ENCODE assay signal across 1 cellular context in the genomic region with DNA sequence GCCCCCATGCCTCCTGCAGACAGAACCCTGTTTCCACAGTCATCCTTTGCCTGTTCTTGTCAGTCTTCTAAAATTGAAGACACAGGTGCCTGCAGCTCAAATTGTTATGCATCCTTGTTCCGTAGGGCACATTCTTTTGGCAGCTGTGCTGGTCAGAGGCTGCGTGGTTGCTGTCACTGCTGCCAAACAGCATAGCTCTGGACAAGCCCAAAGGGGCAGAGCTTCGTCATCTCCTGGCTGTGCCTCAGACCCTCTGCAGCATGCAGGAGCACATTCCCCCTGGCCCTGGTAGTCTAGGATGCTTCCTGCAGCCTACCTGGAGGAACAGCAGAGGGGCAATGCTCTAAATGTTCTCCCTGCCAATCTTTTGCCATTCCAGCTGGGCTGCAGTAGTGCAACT.
TF ChIP-seq lines count a peak whose summit lies in the region.

No MANE protein-coding gene starts in this region.

TF ChIP-seq in IMR-90, 13 proteins besides CTCF, POLR2A, EP300 and RAD21 (continued from another document):
- TF ChIP-seq RCOR1 (IDR thresholded peaks at IDR 0.05; ENCODE audit: insufficient replicate concordance, low read length): no peak
- no peak for TF ChIP-seq BHLHE40 (IDR thresholded peaks at IDR 0.05; ENCODE audit: low read depth, low read length)
- no peak for TF ChIP-seq RFX5 (IDR thresholded peaks at IDR 0.05; ENCODE audit: low read depth, low read length)
- no peak for TF ChIP-seq CEBPB (IDR thresholded peaks at IDR 0.05; ENCODE audit: low read depth, low read length)
- TF ChIP-seq MXI1 (IDR thresholded peaks at IDR 0.05; ENCODE audit: borderline replicate concordance, low read depth, low read length): no peak
- TF ChIP-seq CHD1 (IDR thresholded peaks at IDR 0.05; ENCODE audit: low read depth, low read length): no peak
- no peak for TF ChIP-seq ELK1 (IDR thresholded peaks at IDR 0.05; ENCODE audit: borderline replicate concordance, low read depth, low read length)
- TF ChIP-seq, protein P1, sequence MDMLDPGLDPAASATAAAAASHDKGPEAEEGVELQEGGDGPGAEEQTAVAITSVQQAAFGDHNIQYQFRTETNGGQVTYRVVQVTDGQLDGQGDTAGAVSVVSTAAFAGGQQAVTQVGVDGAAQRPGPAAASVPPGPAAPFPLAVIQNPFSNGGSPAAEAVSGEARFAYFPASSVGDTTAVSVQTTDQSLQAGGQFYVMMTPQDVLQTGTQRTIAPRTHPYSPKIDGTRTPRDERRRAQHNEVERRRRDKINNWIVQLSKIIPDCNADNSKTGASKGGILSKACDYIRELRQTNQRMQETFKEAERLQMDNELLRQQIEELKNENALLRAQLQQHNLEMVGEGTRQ (IDR thresholded peaks at IDR 0.05; ENCODE audit: low read depth, low read length): no peak
- no peak for TF ChIP-seq SMC3 (IDR thresholded peaks at IDR 0.05; ENCODE audit: low read depth, low read length)
- no peak for TF ChIP-seq FOS (IDR thresholded peaks at IDR 0.05; ENCODE audit: low read depth, low read length)
- TF ChIP-seq NFE2L2 (IDR thresholded peaks at IDR 0.05; ENCODE audit: low read depth, low read length): no peak
- no peak for TF ChIP-seq MAFK (IDR thresholded peaks at IDR 0.05; ENCODE audit: low read depth, low read length)
